In genomic region chr5:68033961-68034581, GRCh38 we compare ENCODE assay signal across 13 cellular contexts.
DNase-seq lines count a peak whose midpoint lies in the region; ATAC-seq, FAIRE-seq and TF ChIP-seq lines count a peak whose summit lies in the region.
"Had no signal": no experiment of that assay in that cellular context is flagged by ENCODE, and none has a peak within 500 bp of the region (broad histone marks: within the 10 kb centered on the region; RNA-seq: fewer than 3 reads in every experiment).

No MANE protein-coding gene starts in this region.

- no peak overlapping the region for H3K27ac Mint-ChIP-seq in effector memory CD8-positive, alpha-beta T cell

- no peak for TF ChIP-seq RAD21 in A549 (conservative IDR thresholded peaks at IDR 0.05 in 1 of 2, IDR thresholded peaks at IDR 0.05 in 1 of 2)

- no peak for TF ChIP-seq POLR2A in A549 (IDR thresholded peaks at IDR 0.05; ENCODE audit: low read length)

- H3K36me3 ChIP-seq in MG63 (no peaks in the 10 kb centered on the region), fibroblast of lung (ENCODE audit: control insufficient read depth, insufficient read depth, low read length) (no peaks in the 10 kb centered on the region), mesenchymal stem cell (ENCODE audit: control insufficient read depth in 1 of 2, insufficient read depth in 2 of 2, low read depth in 1 of 2, low read length in 2 of 2) (no peaks in the 10 kb centered on the region)
- H3K36me3 ChIP-seq: esophagus squamous epithelium had no signal

- H3K27me3 ChIP-seq in MG63 (no peaks in the 10 kb centered on the region), fibroblast of lung (ENCODE audit: control insufficient read depth, insufficient read depth, low read length) (no peaks in the 10 kb centered on the region), mesenchymal stem cell (ENCODE audit: control insufficient read depth in 1 of 2, insufficient read depth in 1 of 2, low read length in 2 of 2) (no peaks in the 10 kb centered on the region)

- no peaks in the 10 kb centered on the region for H3K79me1 ChIP-seq in mesenchymal stem cell (replicated peaks; ENCODE audit: low read length, poor library complexity, severe bottlenecking)

- H3K18ac ChIP-seq in mesenchymal stem cell (ENCODE audit: low read depth in 1 of 2, low read length in 2 of 2), result no peak overlapping the region

- no peak for DNase-seq in A549 (ENCODE audit: low read depth in 1 of 2, low spot score in 1 of 2)
- DNase-seq in MG63, result peak; percentile 5
- peak; percentile 39 to 82 for DNase-seq in fibroblast of lung (ENCODE audit: low read depth in 2 of 2)
- peak; percentile 39 for DNase-seq in mesenchymal stem cell
- no peak for DNase-seq in C1 segment of cervical spinal cord (lab: John Stamatoyannopoulos, UW)
- DNase-seq in ecto neural progenitor cell (ENCODE audit: low spot score), result no peak
- DNase-seq in effector memory CD8-positive, alpha-beta T cell, result no peak
- DNase-seq: activated CD4-positive, CD25-positive, alpha-beta regulatory T cell; activated T-cell treated with anti-CD3 and anti-CD28 coated beads, Interleukin-2, amount 50 U/mL, for 48 hours; esophagus squamous epithelium; GF-D8; NCI-H1048 had no signal

- peak overlapping the region in 1 of 2 experiments; percentile 4 for H3K4ac ChIP-seq in mesenchymal stem cell (ENCODE audit: low read depth in 1 of 2, low read length in 2 of 2)

- H3K4me3 ChIP-seq in A549, result no peak overlapping the region
- no peak overlapping the region for H3K4me3 ChIP-seq in MG63
- no peak overlapping the region for H3K4me3 ChIP-seq in fibroblast of lung (replicated peaks in 1 of 4; ENCODE audit: control extremely low read depth in 1 of 4, insufficient read depth in 1 of 4, low read depth in 3 of 4, low read length in 4 of 4)
- no peak overlapping the region for H3K4me3 ChIP-seq in mesenchymal stem cell (ENCODE audit: insufficient read depth in 1 of 2, low read depth in 1 of 2, low read length in 2 of 2)
- H3K4me3 ChIP-seq: esophagus squamous epithelium had no signal

- no peaks in the 10 kb centered on the region for H3K9me3 Mint-ChIP-seq in effector memory CD8-positive, alpha-beta T cell

- H3K14ac ChIP-seq in mesenchymal stem cell (ENCODE audit: low read length in 2 of 2), result no peak overlapping the region

- no peaks in the 10 kb centered on the region for H3K79me2 ChIP-seq in fibroblast of lung (ENCODE audit: control insufficient read depth, insufficient read depth, low read length)

- peak; percentile 51 for FAIRE-seq in A549 (lab: Jason Lieb, UNC)

- H3K9me3 ChIP-seq in A549 (no peaks in the 10 kb centered on the region), MG63 (no peaks in the 10 kb centered on the region), fibroblast of lung (ENCODE audit: control insufficient read depth, insufficient read depth, low read depth, low read length) (no peaks in the 10 kb centered on the region), mesenchymal stem cell (ENCODE audit: control insufficient read depth, low read length) (no peaks in the 10 kb centered on the region)
- H3K9me3 ChIP-seq: esophagus squamous epithelium had no signal

- H4K91ac ChIP-seq in mesenchymal stem cell (ENCODE audit: low read length), result no peak overlapping the region

- no peak overlapping the region for H2BK5ac ChIP-seq in mesenchymal stem cell (ENCODE audit: low read depth, low read length, poor library complexity, severe bottlenecking)

- TF ChIP-seq CTCF in A549 (IDR thresholded peaks at IDR 0.05) (no peak), fibroblast of lung (conservative IDR thresholded peaks at IDR 0.05 in 1 of 2, IDR thresholded peaks at IDR 0.05 in 1 of 2; ENCODE audit: low read depth in 1 of 2, low read length in 2 of 2) (no peak)

- H3K4me1 ChIP-seq in A549 (no peaks in the 10 kb centered on the region), fibroblast of lung (ENCODE audit: control insufficient read depth, extremely low read depth, insufficient read depth, low read length) (no peaks in the 10 kb centered on the region), mesenchymal stem cell (ENCODE audit: control insufficient read depth, insufficient read depth, low read depth, low read length) (no peaks in the 10 kb centered on the region)

- WGBS in A549 (ENCODE audit: missing lambda C conversion rate), result 64% methylated on average over 4 of the region's 4 CpGs
- 100% methylated on average over 2 of the region's 4 CpGs for WGBS in mesenchymal stem cell

- POLR2A ChIA-PET in A549 (lab: Yijun Ruan, JAX), result no interaction called here

- no peak overlapping the region for H2AK5ac ChIP-seq in mesenchymal stem cell (ENCODE audit: low read length, severe bottlenecking)

- CTCF ChIA-PET in A549 (lab: Yijun Ruan, JAX), result interaction anchor here (0.5 to 0.6 kb wide), 2 partner anchors 109 to 1499 kb away, joined by 3 to 4 read pairs; no protein-coding TSS in a partner anchor

- H3K9ac ChIP-seq in fibroblast of lung (ENCODE audit: insufficient read depth, low read length) (no peak overlapping the region), mesenchymal stem cell (ENCODE audit: low read length) (no peak overlapping the region)

- H3K36me3 Mint-ChIP-seq in effector memory CD8-positive, alpha-beta T cell (ENCODE audit: insufficient read depth), result no peaks in the 10 kb centered on the region

- no peak for TF ChIP-seq EP300 in A549 (IDR thresholded peaks at IDR 0.05)

- H3K23ac ChIP-seq in mesenchymal stem cell (ENCODE audit: low read length in 2 of 2), result no peak overlapping the region

- H2BK12ac ChIP-seq in mesenchymal stem cell (ENCODE audit: low read length in 2 of 2), result no peak overlapping the region

- H2BK15ac ChIP-seq in mesenchymal stem cell (ENCODE audit: low read depth, poor library complexity, severe bottlenecking), result no peak overlapping the region

- no peaks in the 10 kb centered on the region for H4K20me1 ChIP-seq in fibroblast of lung (ENCODE audit: control insufficient read depth, extremely low read depth, insufficient read depth, low read length)

- H3K4me1 Mint-ChIP-seq in effector memory CD8-positive, alpha-beta T cell (ENCODE audit: low read depth in 2 of 2), result peaks cover 2 to 5% of the 10 kb centered on the region in 2 donors

- H3K27ac ChIP-seq in A549 (no peak overlapping the region), fibroblast of lung (ENCODE audit: insufficient read depth, low read length) (no peak overlapping the region), mesenchymal stem cell (ENCODE audit: low read length, poor library complexity, severe bottlenecking) (no peak overlapping the region)
- H3K27ac ChIP-seq: esophagus squamous epithelium had no signal

- no peak overlapping the region for H3K4me3 Mint-ChIP-seq in effector memory CD8-positive, alpha-beta T cell

- no peak overlapping the region for H4K8ac ChIP-seq in mesenchymal stem cell (ENCODE audit: low read length)

- H3K27me3 Mint-ChIP-seq in effector memory CD8-positive, alpha-beta T cell, result peaks cover 0 to 7% of the 10 kb centered on the region in 2 donors

- H3K4me2 ChIP-seq in A549, result no peak overlapping the region
- H3K4me2 ChIP-seq in fibroblast of lung (ENCODE audit: extremely low read depth, insufficient read depth, low read length), result no peak overlapping the region
- no peak overlapping the region for H3K4me2 ChIP-seq in mesenchymal stem cell (ENCODE audit: low read length, poor library complexity, severe bottlenecking)

- no peak overlapping the region for H2BK120ac ChIP-seq in mesenchymal stem cell (ENCODE audit: low read depth, low read length)

- H2AFZ ChIP-seq in fibroblast of lung (ENCODE audit: low read length), result no peak overlapping the region
- no peak overlapping the region for H2AFZ ChIP-seq in mesenchymal stem cell (ENCODE audit: low read depth, low read length)

- ATAC-seq in A549, result no peak
- no peak for ATAC-seq in effector memory CD8-positive, alpha-beta T cell (replicated peaks)
- no peak for ATAC-seq in GM19395 (IDR thresholded peaks at IDR 0.05; ENCODE audit: unreplicated experiment)

TF ChIP-seq in A549, 52 proteins besides CTCF, POLR2A, EP300 and RAD21 (continues in another document):
- no peak for TF ChIP-seq HOXB5 (CRISPR knock-in tag; IDR thresholded peaks at IDR 0.05)
- TF ChIP-seq HES2 (IDR thresholded peaks at IDR 0.05), result no peak
- TF ChIP-seq RNF2 (IDR thresholded peaks at IDR 0.05; ENCODE audit: borderline replicate concordance, low read depth), result no peak
- no peak for TF ChIP-seq REST (IDR thresholded peaks at IDR 0.05)
- no peak for TF ChIP-seq HEYL (CRISPR knock-in tag; IDR thresholded peaks at IDR 0.05)

Comparison
In these comparisons a context has a peak if more than half of its experiments do, and no peak if none do; other contexts are left out.
1. DNase-seq: peak in MG63 (single experiment), fibroblast of lung (2 of 2) and mesenchymal stem cell (single experiment); none in A549 (0 of 2), C1 segment of cervical spinal cord (0 of 14), ecto neural progenitor cell (single experiment) and effector memory CD8-positive, alpha-beta T cell (0 of 3).